8 cellular contexts compared by ENCODE assay signal in the genomic region with DNA sequence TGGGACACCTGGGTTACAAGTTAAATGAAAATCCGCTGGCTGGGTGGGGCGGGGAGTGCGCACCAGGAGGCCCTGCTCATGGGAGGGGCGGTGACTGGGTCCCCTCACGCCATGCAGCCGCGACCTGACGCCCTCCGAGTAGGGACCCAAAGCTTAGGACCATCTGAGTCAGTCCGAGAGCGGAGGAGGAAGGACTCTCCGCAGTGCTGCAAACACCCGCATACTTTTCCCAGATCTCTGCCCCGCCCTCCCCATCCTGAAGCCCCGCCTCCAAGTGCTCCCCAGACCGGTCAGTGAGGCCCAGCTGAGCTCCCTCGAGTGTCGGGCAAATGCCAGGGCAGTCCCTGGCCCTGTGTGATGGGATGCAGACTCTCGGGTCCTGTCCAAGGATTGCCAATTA. TPM values are rescaled to one million over a fixed set of nuclear protein-coding genes. Genes with fewer than 3 reads are reported as not detected.
DNase-seq lines count a peak whose midpoint lies in the region; ATAC-seq and TF ChIP-seq lines count a peak whose summit lies in the region.

No MANE protein-coding gene starts in this region.

- H3K36me3 Mint-ChIP-seq in brain (no peaks in the 10 kb centered on the region), memory B cell (no peaks in the 10 kb centered on the region)

- CTCF ChIA-PET in AG04450 (lab: Charles Lee), result interaction anchor here (0.7 to 3.1 kb wide), 2 partner anchors 144 to 429 kb away, joined by 5 to 7 read pairs; no protein-coding TSS in a partner anchor

- WGBS in GM23248 (ENCODE audit: low coverage in 1 of 2, low lambda C conversion rate in 2 of 2, missing lambda C conversion rate in 2 of 2), 2 experiments, result 8 to 11% methylated on average over 13 to 19 of the region's 19 CpGs

- peak overlapping the region; percentile 81 for H3K4me2 ChIP-seq in GM23248 (ENCODE audit: unreplicated experiment)

- H3K27ac Mint-ChIP-seq in brain, result peak overlapping the region in 1 of 5 experiments; percentile 14
- no peak overlapping the region for H3K27ac Mint-ChIP-seq in memory B cell

- H3K4me3 ChIP-seq in AG04450 (ENCODE audit: low read depth, low read length), result peak overlapping the region; percentile 53
- peak overlapping the region; percentile 64 for H3K4me3 ChIP-seq in GM23248

- H3K27me3 ChIP-seq in AG04450 (ENCODE audit: control insufficient read depth, insufficient read depth, low read length) (peaks cover 89% of the 10 kb centered on the region), GM23248 (replicated peaks; ENCODE audit: insufficient read depth) (peaks cover 34% of the 10 kb centered on the region)

- TF ChIP-seq CTCF in AG04450 (IDR thresholded peaks at IDR 0.05; ENCODE audit: low read depth, low read length), result no peak
- TF ChIP-seq CTCF in brain (conservative IDR thresholded peaks at IDR 0.05), result no peak

- H3K9me3 Mint-ChIP-seq in brain, result peaks cover 0 to 13% (median 4%) of the 10 kb centered on the region in 5 experiments
- H3K9me3 Mint-ChIP-seq in memory B cell, result no peaks in the 10 kb centered on the region

- no peaks in the 10 kb centered on the region for H4K20me1 ChIP-seq in GM23248 (ENCODE audit: insufficient read depth)

- in situ Hi-C loops in GM23248 (cut with MboI), result no loop called here

- ATAC-seq in memory B cell (ENCODE audit: low read depth) (no peak), GM18511 (IDR thresholded peaks at IDR 0.05; ENCODE audit: unreplicated experiment) (no peak)

- H3K4me1 Mint-ChIP-seq in brain, result peaks cover 64% of the 10 kb centered on the region
- peaks cover 26% of the 10 kb centered on the region for H3K4me1 Mint-ChIP-seq in memory B cell

- H3K27me3 Mint-ChIP-seq in brain (peaks cover 100% of the 10 kb centered on the region), memory B cell (peaks cover 7% of the 10 kb centered on the region)

- no peaks in the 10 kb centered on the region for H3K9me2 ChIP-seq in GM23248 (ENCODE audit: insufficient read depth)

- H3K36me3 ChIP-seq in GM23248 (ENCODE audit: low read depth), result no peaks in the 10 kb centered on the region

- H3K9me3 ChIP-seq in AG04450 (ENCODE audit: control insufficient read depth, insufficient read depth, low read length) (peaks cover 12% of the 10 kb centered on the region), GM23248 (ENCODE audit: low read depth) (no peaks in the 10 kb centered on the region)

- POLR2A ChIA-PET in AG04450 (lab: Yijun Ruan, JAX), result interaction anchor here (0.8 kb wide), 1 partner anchor 55 kb away, joined by 3 read pairs; no protein-coding TSS in a partner anchor

- peak overlapping the region; percentile 46 for H2AFZ ChIP-seq in GM23248

- 0 out of 2 replicates have a peak overlapping the region, but pooled peaks have one; percentile 17 for H3K9ac ChIP-seq in GM23248

- peaks cover 11% of the 10 kb centered on the region for H3K4me1 ChIP-seq in GM23248 (ENCODE audit: insufficient read depth)

- no peaks in the 10 kb centered on the region for H3F3A ChIP-seq in GM23248 (ENCODE audit: insufficient read depth)

- H3K27ac ChIP-seq in AG04450 (ENCODE audit: low read depth, low read length) (no peak overlapping the region), GM23248 (no peak overlapping the region)

- H3K4me3 Mint-ChIP-seq in brain (peak overlapping the region; percentile 27 to 82 (median 76)), memory B cell (peak overlapping the region; percentile 82)

- no peak for DNase-seq in AG04450 (ENCODE audit: low read depth, low spot score)
- DNase-seq in GM23248, result peak; percentile 59
- DNase-seq in memory B cell (ENCODE audit: low spot score in 2 of 2), result no peak
- no peak for DNase-seq in amniotic stem cell (lab: John Stamatoyannopoulos, UW)
- DNase-seq in NCI-H1105 (lab: John Stamatoyannopoulos, UW), result no peak
- no peak for DNase-seq in stimulated activated naive CD4-positive, alpha-beta T cell treated with Interleukin-2 at 50 U/mL for 16 hours (lab: John Stamatoyannopoulos, UW)

- 0 out of 2 replicates have a peak, but pooled peaks cover 8% of the 10 kb centered on the region for H3K79me2 ChIP-seq in GM23248 (ENCODE audit: insufficient read depth)

RNA-seq across cellular contexts. Expression of a gene that starts 6.6 kb away (rescaled TPM):
- polyA plus RNA-seq in AG04450 (2011; rRNA removed), result 11.9 and 13.1 TPM in 2 replicates
- polyA minus RNA-seq in AG04450 (2011; rRNA and poly(A)+ RNA removed), result 49.1 and 67.4 TPM in 2 replicates
- 12.1 and 22.3 TPM in 2 replicates for total RNA-seq in GM23248 (2014; rRNA removed; shearing (Covaris generic))
- 15.5 and 16.8 TPM in 2 replicates for polyA plus RNA-seq in GM23248 (2016; fragmentation: Nextera tagmentation; extraction: Ambion mirVana)
- 8.6 TPM for polyA plus RNA-seq in brain (ENCODE audit: insufficient read depth, low read depth, low replicate concordance)
